ENCODE assay signal across 28 cellular contexts in genomic region chr5:2695200-2695891, GRCh38. TPM values are rescaled to one million over a fixed set of nuclear protein-coding genes. Genes with fewer than 3 reads are reported as not detected.
A peak's percentile ranks its signal among the peaks of the same experiment; 100 is the strongest.
DNase-seq lines count a peak whose midpoint lies in the region; ATAC-seq, FAIRE-seq and TF ChIP-seq lines count a peak whose summit lies in the region.
"Had no signal": no experiment of that assay in that cellular context is flagged by ENCODE, and none has a peak within 500 bp of the region (broad histone marks: within the 10 kb centered on the region; RNA-seq: fewer than 3 reads in every experiment).

No MANE protein-coding gene starts in this region.

- no peak overlapping the region for H3K4me3 ChIP-seq in coronary artery
- H3K4me3 ChIP-seq in pancreas: no peak overlapping the region
- no peak overlapping the region for H3K4me3 ChIP-seq in tibial nerve
- H3K4me3 ChIP-seq: left ventricle myocardium inferior, Peyer's patch, right atrium auricular region had no signal

- intact Hi-C loops in pancreas (cut with DNase I): no loop called here

- ATAC-seq in pancreas: peak in 3 of 4 donors; percentile 13 to 85 (median 57)
- ATAC-seq: HCT116, SK-N-SH treated with all-trans-retinoic acid at 6 μM for 48 hours had no signal

- DNase-seq in EH (ENCODE audit: low read depth): peak; percentile 36
- peak; percentile 70 for DNase-seq in NCI-H748 (lab: John Stamatoyannopoulos, UW; ENCODE audit: unreplicated experiment)
- peak; percentile 56 for DNase-seq in coronary artery (ENCODE audit: low spot score)
- no peak for DNase-seq in pancreas
- no peak for DNase-seq in effector CD8-positive, alpha-beta T cell (lab: John Stamatoyannopoulos, UW)
- DNase-seq in tibial nerve (ENCODE audit: low spot score in 2 of 2): no peak
- DNase-seq in iPS-NIHi11 (ENCODE audit: low spot score): no peak
- DNase-seq in GOT3 (lab: John Stamatoyannopoulos, UW): no peak
- DNase-seq: activated CD4-positive, alpha-beta T cell treated with anti-CD3 and anti-CD28 coated beads, Interleukin-2, amount 10 ng/mL, durations not matched to agents 24 days and 14 days; activated CD8-positive, alpha-beta memory T cell treated with anti-CD3 and anti-CD28 coated beads, Interleukin-2, amount 50 U/mL, for 4 hours; activated gamma-delta T cell; CD4-positive, alpha-beta memory T cell; DND-41; endodermal cell; foreskin melanocyte; KG1; left ventricle myocardium inferior; NCI-H1092 treated with DMSO at 0.1 percent for 48 hours; NCI-H2107; Peyer's patch; stimulated activated naive CD4-positive, alpha-beta T cell; T1000 had no signal

- H3K27ac ChIP-seq in coronary artery: no peak overlapping the region
- no peak overlapping the region for H3K27ac ChIP-seq in pancreas
- H3K27ac ChIP-seq in tibial nerve: no peak overlapping the region
- H3K27ac ChIP-seq: left ventricle myocardium inferior, neutrophil, Peyer's patch, right atrium auricular region had no signal

- no peak for FAIRE-seq in pancreas (lab: Jason Lieb, UNC)

- no peak for TF ChIP-seq EP300 in tibial nerve (IDR thresholded peaks at IDR 0.05)

- H3K4me1 ChIP-seq in pancreas: no peaks in the 10 kb centered on the region
- H3K4me1 ChIP-seq in tibial nerve: no peaks in the 10 kb centered on the region
- H3K4me1 ChIP-seq: left ventricle myocardium inferior, Peyer's patch, right atrium auricular region had no signal

- H3K27me3 ChIP-seq in pancreas (no peaks in the 10 kb centered on the region), tibial nerve (no peaks in the 10 kb centered on the region)
- H3K27me3 ChIP-seq: neutrophil, Peyer's patch, right atrium auricular region had no signal

- no peaks in the 10 kb centered on the region for H3K9me3 ChIP-seq in pancreas
- H3K9me3 ChIP-seq in tibial nerve: peaks cover 0 to 10% (median 0%) of the 10 kb centered on the region in 4 donors
- H3K9me3 ChIP-seq: neutrophil, Peyer's patch had no signal

- WGBS in pancreas, 2 donors: 55 to 56% methylated on average over 8 of the region's 8 CpGs
- 72 to 80% methylated on average over 8 of the region's 8 CpGs for WGBS in tibial nerve, 2 donors

- TF ChIP-seq CTCF in coronary artery (IDR thresholded peaks at IDR 0.05): no peak
- TF ChIP-seq CTCF in pancreas (IDR thresholded peaks at IDR 0.05): no peak
- TF ChIP-seq CTCF in tibial nerve (IDR thresholded peaks at IDR 0.05): no peak

- TF ChIP-seq POLR2A in tibial nerve (IDR thresholded peaks at IDR 0.05): no peak

- H3K36me3 ChIP-seq in pancreas: no peaks in the 10 kb centered on the region
- no peaks in the 10 kb centered on the region for H3K36me3 ChIP-seq in tibial nerve
- H3K36me3 ChIP-seq: left ventricle myocardium inferior, neutrophil, Peyer's patch, right atrium auricular region had no signal

RNA-seq across cellular contexts. Expression of gene IRX2, which starts 56.1 kb away (rescaled TPM):
- total RNA-seq in pancreas (1 to 10 TPM in 2 of 6 donors, under 1 TPM in 4; 0.56 to 2.8 (median 0.97) TPM), tibial nerve (not detected)
- 10 to 100 TPM in 1 of 2 donors, 1 to 10 TPM in 1; 1.8 to 22.8 TPM for polyA plus RNA-seq in pancreas
- total RNA-seq: activated CD4-positive, alpha-beta T cell treated with anti-CD3 and anti-CD28 coated beads, Interleukin-2, amount 10 ng/mL, durations not matched to agents 24 days and 14 days; CD4-positive, alpha-beta memory T cell; mononuclear cell; Peyer's patch had no signal
- polyA plus RNA-seq: AG04450; CD4-positive, alpha-beta memory T cell had no signal

Comparison
In these comparisons a context has a peak if more than half of its experiments do, and no peak if none do; other contexts are left out.
1. DNase-seq: peak in EH (single experiment), NCI-H748 (single experiment) and coronary artery (single experiment); none in pancreas (0 of 6), effector CD8-positive, alpha-beta T cell (single experiment), tibial nerve (0 of 2), iPS-NIHi11 (single experiment) and GOT3 (single experiment).